ENCODE assay signal across 1 cellular context in genomic region chr15:36185438-36185837, GRCh38.
TF ChIP-seq lines count a peak whose summit lies in the region.

No MANE protein-coding gene starts in this region.

TF ChIP-seq in HCT116, 20 proteins besides CTCF, POLR2A, EP300 and RAD21 (continued from another document):
- TF ChIP-seq REST (IDR thresholded peaks at IDR 0.05; ENCODE audit: low read depth) (no peak), ATF3 (IDR thresholded peaks at IDR 0.05) (no peak), CBX3 (IDR thresholded peaks at IDR 0.05; ENCODE audit: low read depth) (no peak), JUND (IDR thresholded peaks at IDR 0.05) (no peak), ZFX (IDR thresholded peaks at IDR 0.05) (no peak), FOSL1 (IDR thresholded peaks at IDR 0.05; ENCODE audit: low read depth) (no peak)
TF ChIP-seq in HCT116: peak in this region for 0.
